Comparison of ENCODE assay signal across 21 cellular contexts in the genomic region with DNA sequence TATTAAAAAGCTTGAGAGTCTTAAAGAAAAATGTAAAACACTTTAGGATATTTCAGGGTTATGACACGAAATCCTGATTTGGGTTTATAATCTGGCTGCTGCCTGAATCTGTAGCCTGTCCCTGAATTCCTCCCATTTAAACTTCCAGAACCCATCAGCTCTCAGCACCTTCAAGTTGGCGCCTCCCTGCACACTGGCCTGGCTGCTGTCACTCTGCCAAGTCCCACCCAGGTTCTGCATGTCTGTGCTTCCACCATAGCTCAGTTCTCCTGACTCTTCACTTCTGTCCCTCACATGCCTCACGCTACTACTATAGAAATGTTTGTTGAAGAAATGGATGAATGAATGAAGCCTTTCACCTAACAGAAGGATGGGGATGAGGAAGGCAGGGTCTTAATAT.
"Had no signal": no experiment of that assay in that cellular context is flagged by ENCODE, and none has a peak within 500 bp of the region (broad histone marks: within the 10 kb centered on the region; RNA-seq: fewer than 3 reads in every experiment).

No MANE protein-coding gene starts in this region.

- H3K27ac ChIP-seq: adrenal gland, ascending aorta, brain microvascular endothelial cell, coronary artery, heart right ventricle, spleen, thoracic aorta, upper lobe of right lung had no signal

- H3K27ac Mint-ChIP-seq: activated naive CD8-positive, alpha-beta T cell; activated T-helper 2 cell treated with anti-CD3 and anti-CD28 coated beads, Interferon-gamma antibody, Interleukin-2, Interleukin-4, amounts not matched to agents 10 μg/mL and 5 μg/mL and 100 μg/mL, durations not matched to agents 14 hours and 24 hours and 36 hours; natural killer cell treated with Interleukin-12 subunit alpha and Interleukin-12 subunit beta and Interleukin-15 and Interleukin-18, amount 100 ng/mL, for 72 hours; progenitor cell of endocrine pancreas had no signal

- H3K4me3 ChIP-seq: adrenal gland, ascending aorta, coronary artery, heart right ventricle, lung, spleen, thoracic aorta, upper lobe of right lung had no signal

- H3K27me3 ChIP-seq: adrenal gland, ascending aorta, brain microvascular endothelial cell, upper lobe of right lung had no signal

- FAIRE-seq: kidney had no signal

- H3K36me3 Mint-ChIP-seq: activated naive CD8-positive, alpha-beta T cell had no signal

- H3K9me3 ChIP-seq: adrenal gland, ascending aorta, thoracic aorta, upper lobe of right lung had no signal

- H3K4me3 Mint-ChIP-seq: activated naive CD8-positive, alpha-beta T cell; activated T-cell treated with anti-CD3 and anti-CD28 coated beads, Interleukin-2, amount 50 U/mL, for 4 hours; natural killer cell treated with Interleukin-12 subunit alpha and Interleukin-12 subunit beta and Interleukin-15 and Interleukin-18, amount 100 ng/mL, for 72 hours had no signal

- DNase-seq: activated CD8-positive, alpha-beta memory T cell treated with anti-CD3 and anti-CD28 coated beads, Interleukin-2, amount 50 U/mL, for 48 hours; activated naive CD4-positive, alpha-beta T cell; activated T-cell treated with anti-CD3 and anti-CD28 coated beads, Interleukin-2, amount 50 U/mL, for 4 hours; adrenal gland; brain microvascular endothelial cell; heart right ventricle; kidney; retina; spleen; stimulated activated CD4-positive, alpha-beta T cell treated with anti-CD3 and anti-CD28 coated beads, Interleukin-4, amount 100 ng/mL, for 1 hour; stimulated activated naive CD4-positive, alpha-beta T cell treated with Interleukin-2 at 50 U/mL for 16 hours; T-helper 9 cell; upper lobe of right lung had no signal

- H3K27me3 Mint-ChIP-seq: progenitor cell of endocrine pancreas had no signal

- ATAC-seq: activated T-cell treated with anti-CD3 and anti-CD28 coated beads, Interleukin-2, amount 50 U/mL, for 4 hours; heart right ventricle; natural killer cell treated with Interleukin-12 subunit alpha and Interleukin-12 subunit beta and Interleukin-15 and Interleukin-18, amount 100 ng/mL, for 72 hours; upper lobe of right lung had no signal

- H3K36me3 ChIP-seq: adrenal gland, ascending aorta, brain microvascular endothelial cell, heart right ventricle, spleen, thoracic aorta, upper lobe of right lung had no signal

- H3K4me1 ChIP-seq: adrenal gland, ascending aorta, heart right ventricle, spleen, upper lobe of right lung had no signal
